Comparison of ENCODE assay signal across 1 cellular context in genomic region chr20:37379967-37380828, GRCh38.
TF ChIP-seq lines count a peak whose summit lies in the region.

No MANE protein-coding gene starts in this region.

TF ChIP-seq in HepG2, 621 proteins besides CTCF, POLR2A, EP300 and RAD21 (continued from another document and continues in another):
- TF ChIP-seq CHD2 (IDR thresholded peaks at IDR 0.05; ENCODE audit: low read depth, low read length) (no peak), ZNF296 (CRISPR knock-in tag; conservative IDR thresholded peaks at IDR 0.05) (no peak), ZNF713 (CRISPR knock-in tag; IDR thresholded peaks at IDR 0.05) (0 out of 2 replicates have a peak, but pooled peaks have one; percentile 1), U2AF2 (IDR thresholded peaks at IDR 0.05; ENCODE audit: low read depth, low read length) (no peak), ZFP36L1 (CRISPR knock-in tag; IDR thresholded peaks at IDR 0.05) (no peak; the same call in 1 of the 2 replicates), ELK4 (CRISPR knock-in tag; IDR thresholded peaks at IDR 0.05; ENCODE audit: borderline replicate concordance) (no peak), SMC3 (IDR thresholded peaks at IDR 0.05; ENCODE audit: low read length) (no peak), ZBTB7A (CRISPR knock-in tag; IDR thresholded peaks at IDR 0.05) (no peak), FOXJ3 (CRISPR knock-in tag; IDR thresholded peaks at IDR 0.05; ENCODE audit: borderline replicate concordance) (peak; percentile 70; the same call in 1 of the 2 replicates), ZNF101 (CRISPR knock-in tag; IDR thresholded peaks at IDR 0.05; ENCODE audit: borderline replicate concordance, low read depth) (no peak), ZNF12 (CRISPR knock-in tag; IDR thresholded peaks at IDR 0.05) (peak; percentile 23; the same call in 1 of the 2 replicates), SMAD9 (CRISPR knock-in tag; IDR thresholded peaks at IDR 0.05) (no peak), DBP (CRISPR knock-in tag; IDR thresholded peaks at IDR 0.05; ENCODE audit: not compliant biosample characterization) (no peak), ZSCAN22 (CRISPR knock-in tag; IDR thresholded peaks at IDR 0.05) (no peak), NFE2L2 (IDR thresholded peaks at IDR 0.05; ENCODE audit: low read length) (no peak; the same call in 1 of the 2 replicates), ZBTB40 (IDR thresholded peaks at IDR 0.05) (no peak), ZBTB40 (CRISPR knock-in tag; IDR thresholded peaks at IDR 0.05) (no peak), ZNF570 (CRISPR knock-in tag; IDR thresholded peaks at IDR 0.05; ENCODE audit: borderline replicate concordance) (no peak), ZNF407 (CRISPR knock-in tag; IDR thresholded peaks at IDR 0.05; ENCODE audit: not compliant biosample characterization) (no peak), TEAD2 (CRISPR knock-in tag; IDR thresholded peaks at IDR 0.05) (no peak), ASH2L (IDR thresholded peaks at IDR 0.05; ENCODE audit: insufficient read length, low read depth, low read length) (peak; percentile 76), KLF16 (CRISPR knock-in tag; IDR thresholded peaks at IDR 0.05) (peak in 1 of 2 experiments; percentile 54; a peak in 1 of 4 replicates), ZNF317 (CRISPR knock-in tag; IDR thresholded peaks at IDR 0.05) (0 out of 2 replicates have a peak, but pooled peaks have one; percentile 16), RORA (CRISPR knock-in tag; IDR thresholded peaks at IDR 0.05) (no peak), SKIL (CRISPR knock-in tag; IDR thresholded peaks at IDR 0.05; ENCODE audit: borderline replicate concordance) (no peak), KDM4B (CRISPR knock-in tag; IDR thresholded peaks at IDR 0.05) (peak; percentile 81; the same call in 1 of the 2 replicates), FOXA3 (CRISPR knock-in tag; IDR thresholded peaks at IDR 0.05) (peak; percentile 95), CREM (IDR thresholded peaks at IDR 0.05) (peak; percentile 58; the same call in 1 of the 2 replicates), CREM (CRISPR knock-in tag; IDR thresholded peaks at IDR 0.05) (no peak), FOXP4 (CRISPR knock-in tag; IDR thresholded peaks at IDR 0.05) (peak; percentile 70; the same call in 1 of the 2 replicates), KAT7 (CRISPR knock-in tag; IDR thresholded peaks at IDR 0.05; ENCODE audit: borderline replicate concordance) (no peak), BHLHE40 (IDR thresholded peaks at IDR 0.05; ENCODE audit: low read length) (no peak), PAWR (CRISPR knock-in tag; IDR thresholded peaks at IDR 0.05; ENCODE audit: borderline replicate concordance) (no peak), KMT2A (CRISPR knock-in tag; IDR thresholded peaks at IDR 0.05) (no peak; the same call in 1 of the 2 replicates), NR2F1 (CRISPR knock-in tag; IDR thresholded peaks at IDR 0.05) (peak; percentile 16 to 44; a peak in 1 of 4 replicates), MXD1 (CRISPR knock-in tag; IDR thresholded peaks at IDR 0.05) (no peak), FOXM1 (CRISPR knock-in tag; IDR thresholded peaks at IDR 0.05) (no peak)
